24 cellular contexts compared by ENCODE assay signal in the genomic region with DNA sequence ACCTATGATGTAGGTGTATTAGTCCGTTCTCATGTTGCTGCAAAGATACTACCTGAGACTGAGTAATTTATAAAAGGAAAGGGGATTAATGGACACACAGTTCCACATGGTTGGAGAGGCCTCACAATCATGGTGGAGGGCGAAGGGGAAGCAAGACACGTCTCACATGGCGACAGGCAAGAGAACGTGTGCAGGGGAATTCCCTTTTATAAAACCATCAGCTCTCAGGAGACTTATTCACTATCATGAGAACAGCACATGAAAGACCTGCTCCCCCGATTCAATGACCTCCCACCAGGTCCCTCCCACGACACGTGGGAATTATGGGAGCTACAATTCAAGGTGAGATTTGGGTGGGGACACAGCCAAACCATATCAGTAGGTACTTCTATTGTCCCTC.
"Had no signal": no experiment of that assay in that cellular context is flagged by ENCODE, and none has a peak within 500 bp of the region (broad histone marks: within the 10 kb centered on the region; RNA-seq: fewer than 3 reads in every experiment).

No MANE protein-coding gene starts in this region.

- H3K9me3 Mint-ChIP-seq: activated CD8-positive, alpha-beta T cell treated with anti-CD3 and anti-CD28 coated beads for 36 hours; activated naive CD4-positive, alpha-beta T cell treated with anti-CD3 and anti-CD28 coated beads, Interleukin-2, amount 50 U/mL, for 24 hours; activated T-cell treated with anti-CD3 and anti-CD28 coated beads, Interleukin-2, amount 50 U/mL, for 72 hours had no signal

- DNase-seq: activated CD4-positive, alpha-beta T cell treated with anti-CD3 and anti-CD28 coated beads for 4 hours; activated CD8-positive, alpha-beta memory T cell treated with anti-CD3 and anti-CD28 coated beads, Interleukin-2, amount 50 U/mL, for 4 hours; activated CD8-positive, alpha-beta T cell treated with anti-CD3 and anti-CD28 coated beads for 36 hours; activated effector memory CD4-positive, alpha-beta T cell treated with Interleukin-2 at 50 U/mL for 16 hours; activated naive CD4-positive, alpha-beta T cell; activated T-cell treated with anti-CD3 and anti-CD28 coated beads, Interleukin-2, amount 50 U/mL, for 72 hours; body of pancreas; central memory CD4-positive, alpha-beta T cell; NCI-H1092; NCI-H1417; NCI-H1930; NCI-H2227 treated with DMSO at 0.1 percent for 48 hours; NCI-H510A; NCI-H526 treated with DMSO at 0.1 percent for 48 hours; OCI-M1; Peyer's patch; Right ventricle myocardium superior; SJCRH30; SK-N-SH; T-helper 1 cell; WERI-Rb-1 had no signal

- H3K4me1 Mint-ChIP-seq: activated naive CD4-positive, alpha-beta T cell treated with anti-CD3 and anti-CD28 coated beads, Interleukin-2, amount 50 U/mL, for 24 hours had no signal

- ATAC-seq: activated CD4-positive, CD25-positive, alpha-beta regulatory T cell treated with anti-CD3 and anti-CD28 coated beads, Interleukin-2, amount 50 U/mL, for 24 hours; activated CD8-positive, alpha-beta T cell treated with anti-CD3 and anti-CD28 coated beads for 36 hours; activated T-cell treated with anti-CD3 and anti-CD28 coated beads, Interleukin-2, amount 50 U/mL, for 72 hours; body of pancreas had no signal

- H3K36me3 Mint-ChIP-seq: activated naive CD4-positive, alpha-beta T cell treated with anti-CD3 and anti-CD28 coated beads, Interleukin-2, amount 50 U/mL, for 24 hours had no signal

- H3K4me3 ChIP-seq: ascending aorta, body of pancreas, Peyer's patch, SJCRH30 had no signal

- H3K4me3 Mint-ChIP-seq: activated CD8-positive, alpha-beta T cell treated with anti-CD3 and anti-CD28 coated beads for 36 hours; activated naive CD4-positive, alpha-beta T cell treated with anti-CD3 and anti-CD28 coated beads, Interleukin-2, amount 50 U/mL, for 24 hours; activated T-cell treated with anti-CD3 and anti-CD28 coated beads, Interleukin-2, amount 50 U/mL, for 72 hours had no signal

- H3K27ac Mint-ChIP-seq: activated CD8-positive, alpha-beta T cell treated with anti-CD3 and anti-CD28 coated beads for 36 hours; activated naive CD4-positive, alpha-beta T cell treated with anti-CD3 and anti-CD28 coated beads, Interleukin-2, amount 50 U/mL, for 24 hours; activated T-cell treated with anti-CD3 and anti-CD28 coated beads, Interleukin-2, amount 50 U/mL, for 72 hours had no signal
